Comparison of ENCODE assay signal across 29 cellular contexts in genomic region chr9:136890661-136891060, GRCh38.
"Had no signal": no experiment of that assay in that cellular context is flagged by ENCODE, and none has a peak within 500 bp of the region (broad histone marks: within the 10 kb centered on the region; RNA-seq: fewer than 3 reads in every experiment).

No MANE protein-coding gene starts in this region.

- H3K4me3 ChIP-seq: heart right ventricle, hepatocyte, left ventricle myocardium inferior, lung, neural progenitor cell, ovary, right atrium auricular region, skin epidermis, stomach, testis, thyroid gland, transverse colon, upper lobe of right lung had no signal

- H3K27ac ChIP-seq: heart right ventricle, hepatocyte, left ventricle myocardium inferior, neural progenitor cell, ovary, right atrium auricular region, skin epidermis, stomach, testis, thyroid gland, transverse colon, upper lobe of right lung had no signal

- DNase-seq: heart right ventricle; left colon; left ventricle myocardium inferior; mesendoderm; naive B cell; natural killer cell; nephron progenitor cell; ovary; stimulated activated CD4-positive, alpha-beta T cell treated with anti-CD3 and anti-CD28 coated beads, Interleukin-12 subunit alpha, Interleukin-12 subunit beta, amount 100 ng/mL, for 4 hours; stimulated activated CD4-positive, alpha-beta T cell treated with anti-CD3 and anti-CD28 coated beads, Interleukin-15, amount 100 ng/mL, for 24 hours; stimulated activated CD4-positive, alpha-beta T cell treated with anti-CD3 and anti-CD28 coated beads, Interleukin-2, amount 100 ng/mL, for 24 hours; stimulated activated CD4-positive, alpha-beta T cell treated with anti-CD3 and anti-CD28 coated beads, Interleukin-4, amount 100 ng/mL, for 1 hour; stimulated activated naive B cell treated with anti-CD40 and anti-IgM and Interleukin-4, amounts not matched to agents 10 μg/mL and 1 μg/mL and 100 μg/mL, for 72 hours; stimulated activated naive CD8-positive, alpha-beta T cell treated with anti-CD3 and anti-CD28 coated beads, Interleukin-15, Interleukin-2, amounts not matched to agents 100 U/mL and 50 U/mL, for 24 hours; stomach; testis; thyroid gland; transverse colon; upper lobe of right lung had no signal

- H3K9me3 Mint-ChIP-seq: mesothelial cell of epicardium; naive B cell; natural killer cell; nephron progenitor cell; neural progenitor cell; stimulated activated naive B cell treated with anti-CD40 and anti-IgM and Interleukin-4, amounts not matched to agents 10 μg/mL and 1 μg/mL and 100 μg/mL, for 72 hours had no signal

- H3K9ac ChIP-seq: neural progenitor cell had no signal

- H3K36me3 ChIP-seq: neural progenitor cell, ovary, thyroid gland, transverse colon, upper lobe of right lung had no signal

- H3K9me3 ChIP-seq: heart right ventricle, left ventricle myocardium inferior, ovary, right atrium auricular region, stomach, testis, thyroid gland, transverse colon, upper lobe of right lung had no signal

- FAIRE-seq: keratinocyte, urothelium cell line had no signal

- H3K27me3 ChIP-seq: heart right ventricle, hepatocyte, neural progenitor cell, ovary, right atrium auricular region, stomach, testis, thyroid gland, transverse colon, upper lobe of right lung had no signal

- H3K27me3 Mint-ChIP-seq: naive B cell; progenitor cell of endocrine pancreas; stimulated activated naive B cell treated with anti-CD40 and anti-IgM and Interleukin-4, amounts not matched to agents 10 μg/mL and 1 μg/mL and 100 μg/mL, for 72 hours had no signal

- ATAC-seq: heart right ventricle; left colon; natural killer cell; sciatic nerve; stimulated activated naive B cell treated with anti-CD40 and anti-IgM and Interleukin-4, amounts not matched to agents 10 μg/mL and 1 μg/mL and 100 μg/mL, for 72 hours; stimulated activated naive CD8-positive, alpha-beta T cell treated with anti-CD3 and anti-CD28 coated beads, Interleukin-15, Interleukin-2, amounts not matched to agents 100 U/mL and 50 U/mL, for 24 hours; upper lobe of right lung had no signal

- H3K27ac Mint-ChIP-seq: mesothelial cell of epicardium; naive B cell; natural killer cell; neural progenitor cell; progenitor cell of endocrine pancreas; stimulated activated naive B cell treated with anti-CD40 and anti-IgM and Interleukin-4, amounts not matched to agents 10 μg/mL and 1 μg/mL and 100 μg/mL, for 72 hours had no signal

- H3K4me3 Mint-ChIP-seq: mesothelial cell of epicardium; natural killer cell; nephron progenitor cell; neural progenitor cell; stimulated activated naive B cell treated with anti-CD40 and anti-IgM and Interleukin-4, amounts not matched to agents 10 μg/mL and 1 μg/mL and 100 μg/mL, for 72 hours had no signal

- H3K36me3 Mint-ChIP-seq: natural killer cell had no signal
